In genomic region chr2:37654932-37655331, GRCh38 we compare ENCODE assay signal across 8 cellular contexts. TPM values are rescaled to one million over a fixed set of nuclear protein-coding genes. Genes with fewer than 3 reads are reported as not detected.
A peak's percentile ranks its signal among the peaks of the same experiment; 100 is the strongest.
DNase-seq lines count a peak whose midpoint lies in the region; ATAC-seq and TF ChIP-seq lines count a peak whose summit lies in the region.

No MANE protein-coding gene starts in this region.

- TF ChIP-seq CTCF in left lung (IDR thresholded peaks at IDR 0.05) = no peak

- no peaks in the 10 kb centered on the region for H3K27me3 ChIP-seq in left lung

- no peaks in the 10 kb centered on the region for H3K9me3 ChIP-seq in left lung

- H3K27me3 Mint-ChIP-seq in activated T-cell treated with anti-CD3 and anti-CD28 coated beads, Interleukin-2, amount 50 U/mL, for 24 hours = no peaks in the 10 kb centered on the region
- H3K27me3 Mint-ChIP-seq in activated CD4-positive, alpha-beta memory T cell treated with anti-CD3 and anti-CD28 coated beads for 36 hours = no peaks in the 10 kb centered on the region

- ATAC-seq in HG03025 (IDR thresholded peaks at IDR 0.05; ENCODE audit: low FRiP score, unreplicated experiment) = peak; percentile 83
- no peak for ATAC-seq in left lung

- POLR2A ChIA-PET in activated CD4-positive, alpha-beta memory T cell treated with anti-CD3 and anti-CD28 coated beads for 36 hours (lab: Charles Lee) = interaction anchor here (1.2 to 2.5 kb wide), 3 partner anchors 14 to 31 kb away, joined by 3 to 12 read pairs (median 5); partner anchors contain the start of gene CDC42EP3

- peak overlapping the region; percentile 89 for H3K27ac Mint-ChIP-seq in activated T-cell treated with anti-CD3 and anti-CD28 coated beads, Interleukin-2, amount 50 U/mL, for 24 hours
- H3K27ac Mint-ChIP-seq in activated CD4-positive, alpha-beta memory T cell treated with anti-CD3 and anti-CD28 coated beads for 36 hours = peak overlapping the region; percentile 83

- CTCF ChIA-PET in activated CD4-positive, alpha-beta memory T cell treated with anti-CD3 and anti-CD28 coated beads for 36 hours (lab: Charles Lee) = interaction anchor here (0.9 to 1.8 kb wide), 5 partner anchors 10 to 240 kb away, joined by 3 to 11 read pairs (median 4); no protein-coding TSS in a partner anchor

- in situ Hi-C loops in KBM-7 (cut with MboI; ENCODE audit: low pct_unique_long_range_greater_than_20kb, low sequenced_read_pairs) = no loop called here

- DNase-seq in activated T-cell treated with anti-CD3 and anti-CD28 coated beads, Interleukin-2, amount 50 U/mL, for 24 hours = no peak
- no peak for DNase-seq in activated T-cell treated with anti-CD3 and anti-CD28 coated beads, Interleukin-2, amount 50 U/mL, for 48 hours
- no peak for DNase-seq in activated CD4-positive, alpha-beta memory T cell treated with anti-CD3 and anti-CD28 coated beads for 36 hours
- DNase-seq in left lung (no peak), NOMO-1 treated with dmso at 0.1 percent for 144 hours (lab: John Stamatoyannopoulos, UW; ENCODE audit: unreplicated experiment) (no peak), KBM-7 (no peak), occipital lobe (lab: John Stamatoyannopoulos, UW) (no peak)

- H3K36me3 Mint-ChIP-seq in activated T-cell treated with anti-CD3 and anti-CD28 coated beads, Interleukin-2, amount 50 U/mL, for 24 hours (ENCODE audit: low read depth) = peaks cover 85% of the 10 kb centered on the region
- H3K36me3 Mint-ChIP-seq in activated CD4-positive, alpha-beta memory T cell treated with anti-CD3 and anti-CD28 coated beads for 36 hours = peaks cover 15% of the 10 kb centered on the region

- H3K4me3 Mint-ChIP-seq in activated T-cell treated with anti-CD3 and anti-CD28 coated beads, Interleukin-2, amount 50 U/mL, for 24 hours = peak overlapping the region; percentile 52
- H3K4me3 Mint-ChIP-seq in activated CD4-positive, alpha-beta memory T cell treated with anti-CD3 and anti-CD28 coated beads for 36 hours = peak overlapping the region; percentile 51

- intact Hi-C loops in activated CD4-positive, alpha-beta memory T cell treated with anti-CD3 and anti-CD28 coated beads for 36 hours (cut with micrococcal nuclease) = loop anchor here (5.0 kb wide), 1 partner anchor 468 kb away; the partner anchor contains the start of gene SULT6B1
- intact Hi-C loops in left lung (cut with DNase I) = no loop called here

- no peak overlapping the region for H3K4me3 ChIP-seq in left lung

- peaks cover 96% of the 10 kb centered on the region for H3K4me1 Mint-ChIP-seq in activated T-cell treated with anti-CD3 and anti-CD28 coated beads, Interleukin-2, amount 50 U/mL, for 24 hours (ENCODE audit: low read depth)
- peaks cover 95% of the 10 kb centered on the region for H3K4me1 Mint-ChIP-seq in activated CD4-positive, alpha-beta memory T cell treated with anti-CD3 and anti-CD28 coated beads for 36 hours (ENCODE audit: low read depth)

- peaks cover 0 to 6% of the 10 kb centered on the region in 2 donors for H3K36me3 ChIP-seq in left lung

- peak overlapping the region; percentile 9 to 88 for H3K27ac ChIP-seq in left lung

- H3K4me1 ChIP-seq in left lung = peaks cover 36 to 99% of the 10 kb centered on the region in 2 donors

- H3K9me3 Mint-ChIP-seq in activated T-cell treated with anti-CD3 and anti-CD28 coated beads, Interleukin-2, amount 50 U/mL, for 24 hours = no peaks in the 10 kb centered on the region
- H3K9me3 Mint-ChIP-seq in activated CD4-positive, alpha-beta memory T cell treated with anti-CD3 and anti-CD28 coated beads for 36 hours = no peaks in the 10 kb centered on the region

RNA-seq across cellular contexts. Expression of gene CDC42EP3, which starts 16.5 kb away (rescaled TPM):
- 10 to 100 TPM; 24.0 to 24.8 TPM for total RNA-seq in activated CD4-positive, alpha-beta memory T cell treated with anti-CD3 and anti-CD28 coated beads for 36 hours
- total RNA-seq in left lung = 10 to 100 TPM; 37.7 to 53.8 TPM
- total RNA-seq in occipital lobe = 25.3 TPM
